Comparison of ENCODE assay signal across 9 cellular contexts in the genomic region with DNA sequence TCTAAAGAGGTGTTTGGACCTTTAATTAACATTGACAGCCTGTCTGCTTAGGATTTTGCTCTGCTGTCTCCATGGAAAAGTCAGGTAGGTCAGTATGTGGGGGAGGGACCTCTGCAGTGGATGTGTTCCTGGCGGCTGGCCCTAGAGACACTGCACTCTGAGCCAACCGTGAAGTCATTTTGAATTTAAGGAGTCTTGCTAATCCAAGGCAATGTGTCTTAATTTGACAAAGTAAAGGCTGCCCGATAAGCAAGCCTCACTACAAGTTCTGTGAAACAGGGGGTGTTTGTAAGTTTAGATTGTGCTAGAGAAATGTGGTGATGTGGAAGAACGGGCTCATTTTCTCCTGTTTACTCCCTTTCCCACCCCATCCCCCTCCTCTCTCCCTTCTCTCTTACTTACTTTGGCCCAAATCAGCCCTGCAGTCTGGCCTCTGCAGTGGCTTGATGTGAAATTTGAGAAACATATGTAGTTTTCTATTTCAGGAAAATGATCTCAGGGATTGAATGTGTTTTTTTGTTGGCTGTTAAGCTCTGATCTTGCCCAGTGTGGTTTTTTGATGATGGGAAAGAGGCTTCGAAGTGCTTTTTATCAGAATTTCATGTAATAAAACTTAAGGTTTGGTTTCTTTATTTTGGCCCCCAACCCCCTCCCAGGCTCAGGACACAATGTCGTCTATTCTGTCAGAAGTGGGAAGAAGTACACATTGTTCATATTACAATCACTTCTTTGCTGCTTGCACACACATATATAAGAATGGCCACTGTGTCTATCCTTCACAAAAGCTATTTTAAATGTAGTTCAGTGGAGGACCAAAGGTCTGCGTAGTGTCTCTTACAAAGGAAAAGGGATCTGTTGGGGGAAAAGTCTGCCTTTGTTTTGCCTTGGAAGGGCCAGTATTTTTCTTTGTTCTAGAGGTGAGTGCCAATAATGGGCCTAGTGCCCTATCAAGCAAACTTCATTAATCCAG.
DNase-seq lines count a peak whose midpoint lies in the region; ATAC-seq, FAIRE-seq and TF ChIP-seq lines count a peak whose summit lies in the region.
"Had no signal": no experiment of that assay in that cellular context is flagged by ENCODE, and none has a peak within 500 bp of the region (broad histone marks: within the 10 kb centered on the region; RNA-seq: fewer than 3 reads in every experiment).

No MANE protein-coding gene starts in this region.

- no TSS peak for BruUV-seq in HepG2 (replicated peaks; lab: Mats Ljungman, UMichigan)

- no peak overlapping the region for H3K27ac ChIP-seq in HepG2 (ENCODE audit: extremely low read length, insufficient read depth, low read length)
- H3K27ac ChIP-seq in testis = peak overlapping the region; percentile 53 to 92

- H2AFZ ChIP-seq in HepG2 (ENCODE audit: low read length) = no peak overlapping the region

- H3K79me2 ChIP-seq in HepG2 (ENCODE audit: insufficient read depth, low read length) = no peaks in the 10 kb centered on the region

- ATAC-seq in HepG2 = no peak

- in situ Hi-C loops in HepG2 (cut with HindIII; ENCODE audit: extremely low pct_ligation_motif_present, low pct_unique_long_range_greater_than_20kb) = no loop called here

- peaks cover 5% of the 10 kb centered on the region for H3K9me3 Mint-ChIP-seq in activated T-helper 1 cell treated with anti-CD3 and anti-CD28 coated beads, Interleukin-12 subunit alpha, Interleukin-12 subunit beta, Interleukin-2, Interleukin-4 antibody, amounts not matched to agents 30 ng/mL and 10 ng/mL and 1 ng/mL, durations not matched to agents 14 hours and 24 hours and 36 hours

- TF ChIP-seq POLR2A in HepG2 (IDR thresholded peaks at IDR 0.05; ENCODE audit: insufficient read depth in 1 of 2, low read depth in 2 of 2, low read length in 2 of 2) = no peak
- no peak for TF ChIP-seq POLR2A in testis (IDR thresholded peaks at IDR 0.05)

- POLR2A ChIA-PET in HepG2 (lab: Yijun Ruan, JAX) = no interaction called here

- peak; percentile 1 for DNase-seq in NCI-H1105 (lab: John Stamatoyannopoulos, UW)
- DNase-seq in NCI-H1105 treated with DMSO at 0.1 percent for 48 hours (lab: John Stamatoyannopoulos, UW) = no peak
- peak; percentile 95 for DNase-seq in choroid plexus epithelial cell (ENCODE audit: low read depth)
- peak; percentile 50 for DNase-seq in HepG2 (ENCODE audit: low spot score)
- peak; percentile 82 for DNase-seq in testis
- no peak for DNase-seq in mesenteric fat pad (ENCODE audit: low spot score)
- no peak for DNase-seq in DMS53 (lab: John Stamatoyannopoulos, UW)
- no peak for DNase-seq in activated T-helper 1 cell treated with anti-CD3 and anti-CD28 coated beads, Interleukin-12 subunit alpha, Interleukin-12 subunit beta, Interleukin-2, Interleukin-4 antibody, amounts not matched to agents 30 ng/mL and 10 ng/mL and 1 ng/mL, durations not matched to agents 14 hours and 24 hours and 36 hours (ENCODE audit: low spot score)

- no peak for TF ChIP-seq CTCF in choroid plexus epithelial cell (conservative IDR thresholded peaks at IDR 0.05; ENCODE audit: low read depth, low read length)
- TF ChIP-seq CTCF in HepG2 (CRISPR knock-in tag; IDR thresholded peaks at IDR 0.05) = no peak
- no peak for TF ChIP-seq CTCF in testis (IDR thresholded peaks at IDR 0.05)

- no peak overlapping the region for H3K4me2 ChIP-seq in HepG2 (ENCODE audit: low read depth, low read length)

- no peak for FAIRE-seq in HepG2 (lab: Jason Lieb, UNC)
- FAIRE-seq: A204.1 had no signal

- H3K4me1 ChIP-seq in HepG2 (ENCODE audit: insufficient read depth, low read length) (peaks cover 51% of the 10 kb centered on the region), testis (peaks cover 22% of the 10 kb centered on the region)

- H3K9ac ChIP-seq in HepG2 (ENCODE audit: insufficient read depth, low read depth, low read length) = no peak overlapping the region

- TF ChIP-seq EP300 in HepG2 (IDR thresholded peaks at IDR 0.05; ENCODE audit: low read depth in 2 of 2, low read length in 2 of 2) = no peak
- TF ChIP-seq EP300 in HepG2 (CRISPR knock-in tag; IDR thresholded peaks at IDR 0.05; ENCODE audit: borderline replicate concordance) = no peak

- H3K27ac Mint-ChIP-seq in activated T-helper 1 cell treated with anti-CD3 and anti-CD28 coated beads, Interleukin-12 subunit alpha, Interleukin-12 subunit beta, Interleukin-2, Interleukin-4 antibody, amounts not matched to agents 30 ng/mL and 10 ng/mL and 1 ng/mL, durations not matched to agents 14 hours and 24 hours and 36 hours = no peak overlapping the region

- H3K27me3 ChIP-seq in HepG2 (ENCODE audit: control insufficient read depth in 1 of 2, insufficient read depth in 2 of 2, low read length in 2 of 2) (no peaks in the 10 kb centered on the region), testis (no peaks in the 10 kb centered on the region)

- intact Hi-C loops in HepG2 (cut with micrococcal nuclease; ENCODE audit: unreplicated experiment) (no loop called here), testis (cut with DNase I; ENCODE audit: low total_unique reads) (no loop called here)
- intact Hi-C loops in activated T-helper 1 cell treated with anti-CD3 and anti-CD28 coated beads, Interleukin-12 subunit alpha, Interleukin-12 subunit beta, Interleukin-2, Interleukin-4 antibody, amounts not matched to agents 30 ng/mL and 10 ng/mL and 1 ng/mL, durations not matched to agents 14 hours and 24 hours and 36 hours (cut with micrococcal nuclease) = no loop called here

- TF ChIP-seq RAD21 in HepG2 (CRISPR knock-in tag; IDR thresholded peaks at IDR 0.05) = no peak

- 83% methylated on average over 7 of the region's 7 CpGs for WGBS in HepG2 (ENCODE audit: low lambda C conversion rate)
- WGBS in testis, 2 donors = 29 to 35% methylated on average over 7 of the region's 7 CpGs

- no peaks in the 10 kb centered on the region for H3K9me3 ChIP-seq in HepG2 (ENCODE audit: low read length)
- H3K9me3 ChIP-seq in testis = no peaks in the 10 kb centered on the region

- H3K4me3 Mint-ChIP-seq in activated T-helper 1 cell treated with anti-CD3 and anti-CD28 coated beads, Interleukin-12 subunit alpha, Interleukin-12 subunit beta, Interleukin-2, Interleukin-4 antibody, amounts not matched to agents 30 ng/mL and 10 ng/mL and 1 ng/mL, durations not matched to agents 14 hours and 24 hours and 36 hours = no peak overlapping the region

- H3K36me3 ChIP-seq in HepG2 (replicated peaks in 1 of 2; ENCODE audit: control insufficient read depth in 1 of 2, insufficient read depth in 2 of 2, low read length in 2 of 2) (no peaks in the 10 kb centered on the region), testis (ENCODE audit: low read depth, missing control alignments) (no peaks in the 10 kb centered on the region)

- CTCF ChIA-PET in HepG2 (lab: Yijun Ruan, JAX; ENCODE audit: low intra/inter-chr PET ratio, low total read pairs) = no interaction called here

- H3K36me3 Mint-ChIP-seq in activated T-helper 1 cell treated with anti-CD3 and anti-CD28 coated beads, Interleukin-12 subunit alpha, Interleukin-12 subunit beta, Interleukin-2, Interleukin-4 antibody, amounts not matched to agents 30 ng/mL and 10 ng/mL and 1 ng/mL, durations not matched to agents 14 hours and 24 hours and 36 hours (ENCODE audit: low read depth) = peaks cover 2% of the 10 kb centered on the region

- H3K4me1 Mint-ChIP-seq in activated T-helper 1 cell treated with anti-CD3 and anti-CD28 coated beads, Interleukin-12 subunit alpha, Interleukin-12 subunit beta, Interleukin-2, Interleukin-4 antibody, amounts not matched to agents 30 ng/mL and 10 ng/mL and 1 ng/mL, durations not matched to agents 14 hours and 24 hours and 36 hours (ENCODE audit: low read depth) = peaks cover 34% of the 10 kb centered on the region

- H4K20me1 ChIP-seq in HepG2 (ENCODE audit: insufficient read depth, low read length) = no peaks in the 10 kb centered on the region

- H3K4me3 ChIP-seq in choroid plexus epithelial cell (ENCODE audit: low read depth, low read length) (peak overlapping the region; percentile 22), HepG2 (replicated peaks in 1 of 3; ENCODE audit: insufficient read depth in 1 of 3, low read depth in 2 of 3, low read length in 3 of 3) (no peak overlapping the region), testis (no peak overlapping the region)

- no peaks in the 10 kb centered on the region for H3K27me3 Mint-ChIP-seq in activated T-helper 1 cell treated with anti-CD3 and anti-CD28 coated beads, Interleukin-12 subunit alpha, Interleukin-12 subunit beta, Interleukin-2, Interleukin-4 antibody, amounts not matched to agents 30 ng/mL and 10 ng/mL and 1 ng/mL, durations not matched to agents 14 hours and 24 hours and 36 hours (ENCODE audit: insufficient read depth)

TF ChIP-seq in HepG2, 621 proteins besides CTCF, POLR2A, EP300 and RAD21 (continues in another document):
- TF ChIP-seq, protein P1, sequence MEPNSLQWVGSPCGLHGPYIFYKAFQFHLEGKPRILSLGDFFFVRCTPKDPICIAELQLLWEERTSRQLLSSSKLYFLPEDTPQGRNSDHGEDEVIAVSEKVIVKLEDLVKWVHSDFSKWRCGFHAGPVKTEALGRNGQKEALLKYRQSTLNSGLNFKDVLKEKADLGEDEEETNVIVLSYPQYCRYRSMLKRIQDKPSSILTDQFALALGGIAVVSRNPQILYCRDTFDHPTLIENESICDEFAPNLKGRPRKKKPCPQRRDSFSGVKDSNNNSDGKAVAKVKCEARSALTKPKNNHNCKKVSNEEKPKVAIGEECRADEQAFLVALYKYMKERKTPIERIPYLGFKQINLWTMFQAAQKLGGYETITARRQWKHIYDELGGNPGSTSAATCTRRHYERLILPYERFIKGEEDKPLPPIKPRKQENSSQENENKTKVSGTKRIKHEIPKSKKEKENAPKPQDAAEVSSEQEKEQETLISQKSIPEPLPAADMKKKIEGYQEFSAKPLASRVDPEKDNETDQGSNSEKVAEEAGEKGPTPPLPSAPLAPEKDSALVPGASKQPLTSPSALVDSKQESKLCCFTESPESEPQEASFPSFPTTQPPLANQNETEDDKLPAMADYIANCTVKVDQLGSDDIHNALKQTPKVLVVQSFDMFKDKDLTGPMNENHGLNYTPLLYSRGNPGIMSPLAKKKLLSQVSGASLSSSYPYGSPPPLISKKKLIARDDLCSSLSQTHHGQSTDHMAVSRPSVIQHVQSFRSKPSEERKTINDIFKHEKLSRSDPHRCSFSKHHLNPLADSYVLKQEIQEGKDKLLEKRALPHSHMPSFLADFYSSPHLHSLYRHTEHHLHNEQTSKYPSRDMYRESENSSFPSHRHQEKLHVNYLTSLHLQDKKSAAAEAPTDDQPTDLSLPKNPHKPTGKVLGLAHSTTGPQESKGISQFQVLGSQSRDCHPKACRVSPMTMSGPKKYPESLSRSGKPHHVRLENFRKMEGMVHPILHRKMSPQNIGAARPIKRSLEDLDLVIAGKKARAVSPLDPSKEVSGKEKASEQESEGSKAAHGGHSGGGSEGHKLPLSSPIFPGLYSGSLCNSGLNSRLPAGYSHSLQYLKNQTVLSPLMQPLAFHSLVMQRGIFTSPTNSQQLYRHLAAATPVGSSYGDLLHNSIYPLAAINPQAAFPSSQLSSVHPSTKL (CRISPR knock-in tag; IDR thresholded peaks at IDR 0.05) = 0 out of 2 replicates have a peak, but pooled peaks have one; percentile 10
- no peak for TF ChIP-seq ZNF564 (CRISPR knock-in tag; IDR thresholded peaks at IDR 0.05)

Comparison
In these comparisons a context has a peak if more than half of its experiments do, and no peak if none do; other contexts are left out.
1. DNase-seq: peak in NCI-H1105 (single experiment), choroid plexus epithelial cell (single experiment), HepG2 (single experiment) and testis (single experiment); none in NCI-H1105 treated with DMSO at 0.1 percent for 48 hours (single experiment), mesenteric fat pad (single experiment), DMS53 (single experiment) and activated T-helper 1 cell treated with anti-CD3 and anti-CD28 coated beads, Interleukin-12 subunit alpha, Interleukin-12 subunit beta, Interleukin-2, Interleukin-4 antibody, amounts not matched to agents 30 ng/mL and 10 ng/mL and 1 ng/mL, durations not matched to agents 14 hours and 24 hours and 36 hours (single experiment).